In genomic region chr21:33414068-33414467, GRCh38 we compare ENCODE assay signal across 15 cellular contexts. TPM values are rescaled to one million over a fixed set of nuclear protein-coding genes. Genes with fewer than 3 reads are reported as not detected.
DNase-seq lines count a peak whose midpoint lies in the region; ATAC-seq and TF ChIP-seq lines count a peak whose summit lies in the region.
"Had no signal": no experiment of that assay in that cellular context is flagged by ENCODE, and none has a peak within 500 bp of the region (broad histone marks: within the 10 kb centered on the region; RNA-seq: fewer than 3 reads in every experiment).

No MANE protein-coding gene starts in this region.

- no peak overlapping the region for H2BK20ac ChIP-seq in H9 (ENCODE audit: low read depth, low read length, poor library complexity, severe bottlenecking)

- peaks cover 11 to 68% of the 10 kb centered on the region in 2 donors for H3K36me3 ChIP-seq in neuronal stem cell (replicated peaks in 1 of 2; ENCODE audit: control insufficient read depth in 2 of 2, insufficient read depth in 2 of 2, low read length in 2 of 2)
- H3K36me3 ChIP-seq in transverse colon, result peaks cover 0 to 7% (median 2%) of the 10 kb centered on the region in 4 donors

- TF ChIP-seq POLR2A in transverse colon (IDR thresholded peaks at IDR 0.05), result no peak

- no peak overlapping the region for H4K91ac ChIP-seq in H9 (ENCODE audit: insufficient read length, low read depth, low read length)
- H4K91ac ChIP-seq in neuronal stem cell (ENCODE audit: low read depth, low read length, poor library complexity), result no peak overlapping the region

- peaks cover 7 to 46% (median 36%) of the 10 kb centered on the region in 3 experiments; a peak in 6 of 7 replicates for H3K36me3 Mint-ChIP-seq in H9 (ENCODE audit: insufficient read depth in 1 of 3, low read depth in 3 of 3)
- H3K36me3 Mint-ChIP-seq in dendritic cell treated with granulocyte-macrophage colony-stimulating factor and Interleukin-4, amounts not matched to agents 40 ng/mL and 50 ng/mL, for 4 days (ENCODE audit: low read depth), result peaks cover 100% of the 10 kb centered on the region

- H3K9me3 ChIP-seq in H9 (ENCODE audit: control insufficient read depth, low read depth, low read length) (no peaks in the 10 kb centered on the region), neuronal stem cell (replicated peaks in 1 of 2; ENCODE audit: control insufficient read depth in 2 of 2, insufficient read depth in 1 of 2, low read depth in 1 of 2, low read length in 2 of 2) (no peaks in the 10 kb centered on the region), transverse colon (no peaks in the 10 kb centered on the region)
- H3K9me3 ChIP-seq: BLaER1 treated with 17β-estradiol and CSF1 and Interleukin-3, amounts not matched to agents 10 nM and 100 nM had no signal

- no peak overlapping the region for H3K56ac ChIP-seq in H9 (ENCODE audit: insufficient read length, low read depth, low read length)

- H4K8ac ChIP-seq in H9 (replicated peaks; ENCODE audit: insufficient read length, low read depth, low read length) (no peak overlapping the region), neuronal stem cell (ENCODE audit: low read depth, low read length) (no peak overlapping the region)

- H3K27me3 ChIP-seq in H9 (ENCODE audit: insufficient read depth, low read length), result no peaks in the 10 kb centered on the region
- no peaks in the 10 kb centered on the region for H3K27me3 ChIP-seq in neuronal stem cell (ENCODE audit: control insufficient read depth in 3 of 3, insufficient read depth in 3 of 3, low read depth in 1 of 3, low read length in 3 of 3)
- no peaks in the 10 kb centered on the region for H3K27me3 ChIP-seq in transverse colon
- H3K27me3 ChIP-seq: BLaER1 treated with 17β-estradiol and CSF1 and Interleukin-3, amounts not matched to agents 10 nM and 100 nM had no signal

- TF ChIP-seq CTCF in H9 (conservative IDR thresholded peaks at IDR 0.05) (no peak), transverse colon (IDR thresholded peaks at IDR 0.05) (no peak)

- H3K18ac ChIP-seq in H9 (ENCODE audit: insufficient read length, low read depth, low read length) (no peak overlapping the region), neuronal stem cell (ENCODE audit: low read length) (no peak overlapping the region)

- H3K4me3 ChIP-seq in neuronal stem cell (ENCODE audit: low read length in 2 of 2) (no peak overlapping the region), transverse colon (no peak overlapping the region)
- H3K4me3 ChIP-seq: BLaER1 treated with 17β-estradiol and CSF1 and Interleukin-3, amounts not matched to agents 10 nM and 100 nM; SK-N-MC had no signal

- H3K4me1 Mint-ChIP-seq in H9, result peaks cover 20 to 25% of the 10 kb centered on the region in 2 experiments
- H3K4me1 Mint-ChIP-seq in dendritic cell treated with granulocyte-macrophage colony-stimulating factor and Interleukin-4, amounts not matched to agents 40 ng/mL and 50 ng/mL, for 4 days (ENCODE audit: low read depth), result peaks cover 75% of the 10 kb centered on the region
- peaks cover 62% of the 10 kb centered on the region for H3K4me1 Mint-ChIP-seq in stimulated activated naive CD8-positive, alpha-beta T cell treated with anti-CD3 and anti-CD28 coated beads, Interleukin-15, amount 100 ng/mL, for 72 hours

- WGBS in H9 (ENCODE audit: extremely low coverage, insufficient read length, low lambda C conversion rate), result no CpG with 5 or more reads among the region's 14 CpGs
- no CpG with 5 or more reads among the region's 14 CpGs for WGBS in neuronal stem cell (ENCODE audit: extremely low coverage in 2 of 2, insufficient read length in 2 of 2, insufficient replicate concordance in 1 of 2), 2 donors
- 86 to 89% methylated on average over 4 to 14 of the region's 14 CpGs for WGBS in transverse colon (ENCODE audit: low coverage in 1 of 2), 2 donors

- H3K4ac ChIP-seq in H9 (ENCODE audit: low read depth, low read length) (no peak overlapping the region), neuronal stem cell (ENCODE audit: low read length) (no peak overlapping the region)

- DNase-seq in H9, result no peak
- DNase-seq in neuronal stem cell (ENCODE audit: low spot score), result no peak
- no peak for DNase-seq in transverse colon
- no peak for DNase-seq in occipital lobe (lab: John Stamatoyannopoulos, UW)
- DNase-seq in inferior parietal cortex (ENCODE audit: extremely low spot score), result no peak
- no peak for DNase-seq in stimulated activated naive CD8-positive, alpha-beta T cell treated with anti-CD3 and anti-CD28 coated beads, Interleukin-15, amount 100 ng/mL, for 72 hours
- DNase-seq: DMS153, KBM-7, NCI-H1048, NCI-H345, PC-3 had no signal

- intact Hi-C loops in dendritic cell treated with granulocyte-macrophage colony-stimulating factor and Interleukin-4, amounts not matched to agents 40 ng/mL and 50 ng/mL, for 4 days (cut with micrococcal nuclease), result no loop called here
- intact Hi-C loops in transverse colon (cut with DNase I; ENCODE audit: low total_unique reads), result no loop called here

- no peaks in the 10 kb centered on the region for H4K20me1 ChIP-seq in H9 (ENCODE audit: control insufficient read depth, insufficient read depth, insufficient read length)

- H2AFZ ChIP-seq in H9 (ENCODE audit: low read length), result no peak overlapping the region
- H2AFZ ChIP-seq in neuronal stem cell (ENCODE audit: low read length), result no peak overlapping the region

- H3K9ac ChIP-seq in H9 (ENCODE audit: extremely low read depth, insufficient read length, low read length), result no peak overlapping the region
- H3K9ac ChIP-seq in neuronal stem cell (ENCODE audit: low read depth, low read length, poor library complexity), result no peak overlapping the region

- H3T11ph ChIP-seq in H9 (ENCODE audit: low read length), result no peak overlapping the region

- ATAC-seq in stimulated activated naive CD8-positive, alpha-beta T cell treated with anti-CD3 and anti-CD28 coated beads, Interleukin-15, amount 100 ng/mL, for 72 hours, result no peak
- ATAC-seq: HCT116, PC-3 had no signal

- H2AK5ac ChIP-seq in H9 (ENCODE audit: insufficient read length, low read length), result no peak overlapping the region
- H2AK5ac ChIP-seq in neuronal stem cell (ENCODE audit: low read depth, low read length), result no peak overlapping the region

- H3K4me1 ChIP-seq in H9 (ENCODE audit: insufficient read depth, low read length), result peaks cover 8% of the 10 kb centered on the region; the same call in 1 of the 2 replicates
- H3K4me1 ChIP-seq in neuronal stem cell (ENCODE audit: control insufficient read depth in 2 of 2, insufficient read depth in 1 of 2, low read depth in 1 of 2, low read length in 2 of 2), result no peaks in the 10 kb centered on the region
- H3K4me1 ChIP-seq in transverse colon, result peaks cover 13 to 71% (median 32%) of the 10 kb centered on the region in 4 donors

- no peak overlapping the region for H2BK12ac ChIP-seq in H9 (ENCODE audit: insufficient read length, low read depth, low read length)
- H2BK12ac ChIP-seq in neuronal stem cell (ENCODE audit: low read length), result no peak overlapping the region

- peaks cover 5% of the 10 kb centered on the region; the same call in 1 of the 2 replicates for H3K79me2 ChIP-seq in H9 (ENCODE audit: insufficient read depth, low read length)

- no peaks in the 10 kb centered on the region for H3K23me2 ChIP-seq in H9 (ENCODE audit: insufficient read length, low read depth, low read length, poor library complexity, severe bottlenecking)

- peak overlapping the region in 2 of 3 experiments; percentile 10 to 92; a peak in 4 of 7 replicates for H3K27ac Mint-ChIP-seq in H9
- peak overlapping the region; percentile 65 for H3K27ac Mint-ChIP-seq in dendritic cell treated with granulocyte-macrophage colony-stimulating factor and Interleukin-4, amounts not matched to agents 40 ng/mL and 50 ng/mL, for 4 days
- no peak overlapping the region for H3K27ac Mint-ChIP-seq in stimulated activated naive CD8-positive, alpha-beta T cell treated with anti-CD3 and anti-CD28 coated beads, Interleukin-15, amount 100 ng/mL, for 72 hours

- no peak overlapping the region for H3K27ac ChIP-seq in H9 (ENCODE audit: insufficient read length, low read depth, low read length)
- no peak overlapping the region for H3K27ac ChIP-seq in neuronal stem cell (replicated peaks; ENCODE audit: low read length)
- H3K27ac ChIP-seq in transverse colon, result peak overlapping the region in 3 of 4 donors; percentile 69 to 84 (median 74)
- H3K27ac ChIP-seq: SK-N-MC had no signal

- H3K4me2 ChIP-seq in H9 (ENCODE audit: insufficient read depth, insufficient read length, low read length), result no peak overlapping the region
- H3K4me2 ChIP-seq in neuronal stem cell (ENCODE audit: insufficient read depth, low read length, poor library complexity, severe bottlenecking), result no peak overlapping the region

- no peak overlapping the region for H4K5ac ChIP-seq in H9 (ENCODE audit: insufficient read length, low read depth, low read length)

- no peak for TF ChIP-seq EP300 in transverse colon (IDR thresholded peaks at IDR 0.05; ENCODE audit: low read depth)

- H2BK15ac ChIP-seq in H9 (ENCODE audit: low read depth, low read length) (no peak overlapping the region), neuronal stem cell (ENCODE audit: low read length) (no peak overlapping the region)

- H3K23ac ChIP-seq in H9 (ENCODE audit: insufficient read length, low read depth, low read length) (no peak overlapping the region), neuronal stem cell (ENCODE audit: low read depth, low read length, poor library complexity) (peak overlapping the region; percentile 76)

- H2BK5ac ChIP-seq in H9 (ENCODE audit: insufficient read length, low read length) (no peak overlapping the region), neuronal stem cell (ENCODE audit: low read length) (no peak overlapping the region)

- no peak overlapping the region for H3K4me3 Mint-ChIP-seq in H9
- no peak overlapping the region for H3K4me3 Mint-ChIP-seq in dendritic cell treated with granulocyte-macrophage colony-stimulating factor and Interleukin-4, amounts not matched to agents 40 ng/mL and 50 ng/mL, for 4 days
- H3K4me3 Mint-ChIP-seq in stimulated activated naive CD8-positive, alpha-beta T cell treated with anti-CD3 and anti-CD28 coated beads, Interleukin-15, amount 100 ng/mL, for 72 hours, result no peak overlapping the region

- H2BK120ac ChIP-seq in H9 (ENCODE audit: low read depth, low read length, poor library complexity, severe bottlenecking) (no peak overlapping the region), neuronal stem cell (ENCODE audit: low read depth, low read length) (no peak overlapping the region)

- H3K9me3 Mint-ChIP-seq in H9, result no peaks in the 10 kb centered on the region
- H3K9me3 Mint-ChIP-seq in dendritic cell treated with granulocyte-macrophage colony-stimulating factor and Interleukin-4, amounts not matched to agents 40 ng/mL and 50 ng/mL, for 4 days, result no peaks in the 10 kb centered on the region
- H3K9me3 Mint-ChIP-seq in stimulated activated naive CD8-positive, alpha-beta T cell treated with anti-CD3 and anti-CD28 coated beads, Interleukin-15, amount 100 ng/mL, for 72 hours, result no peaks in the 10 kb centered on the region

- in situ Hi-C loops in transverse colon (cut with MboI; ENCODE audit: low pct_ligation_motif_present in 1 of 4, low pct_unique_long_range_greater_than_20kb in 1 of 4, low sequenced_read_pairs in 3 of 4), result no loop called here

- H3K14ac ChIP-seq in H9 (ENCODE audit: insufficient read depth, low read length) (no peak overlapping the region), neuronal stem cell (ENCODE audit: low read length) (no peak overlapping the region)

- no peaks in the 10 kb centered on the region for H3K27me3 Mint-ChIP-seq in H9 (ENCODE audit: low read depth)
- H3K27me3 Mint-ChIP-seq in dendritic cell treated with granulocyte-macrophage colony-stimulating factor and Interleukin-4, amounts not matched to agents 40 ng/mL and 50 ng/mL, for 4 days, result no peaks in the 10 kb centered on the region
- H3K27me3 Mint-ChIP-seq in stimulated activated naive CD8-positive, alpha-beta T cell treated with anti-CD3 and anti-CD28 coated beads, Interleukin-15, amount 100 ng/mL, for 72 hours, result no peaks in the 10 kb centered on the region

- H3K79me1 ChIP-seq in H9 (ENCODE audit: insufficient read depth, low read depth, low read length, poor library complexity, severe bottlenecking) (peaks cover 5% of the 10 kb centered on the region), neuronal stem cell (ENCODE audit: low read depth, low read length) (peaks cover 2% of the 10 kb centered on the region)

RNA-seq across cellular contexts. Expression of gene IFNGR2, which starts 10.9 kb away (rescaled TPM):
- 44.1 and 46.1 TPM in 2 replicates for total RNA-seq in H9 (2021)
- 70.2 TPM for polyA plus RNA-seq in neuronal stem cell (2013, experiment 1 of 2)
- polyA plus RNA-seq in neuronal stem cell (2013, experiment 2 of 2), result 68.9 TPM
- 100 to 1,000 TPM in 1 of 4 donors, 10 to 100 TPM in 3; 40.8 to 131 (median 76.6) TPM for total RNA-seq in transverse colon
- total RNA-seq in occipital lobe, result 57.1 TPM

Comparison
In these comparisons a context has a peak if more than half of its experiments do, and no peak if none do; other contexts are left out.
1. H3K27ac ChIP-seq: peak in transverse colon (3 of 4); none in H9 (single experiment) and neuronal stem cell (single experiment).
2. H3K27ac Mint-ChIP-seq: peak in H9 (2 of 3) and dendritic cell treated with granulocyte-macrophage colony-stimulating factor and Interleukin-4, amounts not matched to agents 40 ng/mL and 50 ng/mL, for 4 days (single experiment); none in stimulated activated naive CD8-positive, alpha-beta T cell treated with anti-CD3 and anti-CD28 coated beads, Interleukin-15, amount 100 ng/mL, for 72 hours (0 of 2).